In the genomic region with DNA sequence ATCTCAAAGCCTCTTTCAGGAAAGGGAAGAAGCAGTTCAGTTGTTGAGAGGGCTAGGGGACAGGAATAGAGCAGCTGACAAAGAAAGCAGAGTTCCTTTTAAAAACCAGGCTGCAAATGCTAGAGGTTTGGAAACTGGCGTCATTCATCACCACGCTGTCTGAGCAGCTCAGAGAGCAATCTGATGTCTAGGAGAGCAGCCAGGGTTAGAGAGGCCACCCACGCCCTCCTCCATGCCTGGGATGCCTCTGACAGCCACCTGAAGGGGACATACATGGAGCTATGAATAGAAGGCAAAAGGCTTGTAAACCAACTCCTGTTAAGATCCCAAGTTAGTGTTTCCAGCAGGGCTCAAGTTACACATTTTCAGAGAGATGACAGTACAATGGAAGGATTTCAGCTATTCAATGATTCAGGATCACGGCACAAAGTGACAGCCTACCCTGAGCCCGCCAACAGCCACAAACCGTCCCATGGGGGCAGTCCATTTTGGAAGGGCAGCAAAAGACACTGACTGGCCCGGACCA, we compare ENCODE assay signal across 12 cellular contexts. TPM values are rescaled to one million over a fixed set of nuclear protein-coding genes. Genes with fewer than 3 reads are reported as not detected.
DNase-seq lines count a peak whose midpoint lies in the region; ATAC-seq and TF ChIP-seq lines count a peak whose summit lies in the region.
"Had no signal": no experiment of that assay in that cellular context is flagged by ENCODE, and none has a peak within 500 bp of the region (broad histone marks: within the 10 kb centered on the region; RNA-seq: fewer than 3 reads in every experiment).

No MANE protein-coding gene starts in this region.

- TF ChIP-seq CTCF in adrenal gland (IDR thresholded peaks at IDR 0.05) (no peak), heart right ventricle (IDR thresholded peaks at IDR 0.05) (no peak), BE2C (IDR thresholded peaks at IDR 0.05; ENCODE audit: low read depth, low read length) (no peak)

- ATAC-seq in heart right ventricle (peak; percentile 12 to 90 (median 74)), GM19035 (IDR thresholded peaks at IDR 0.05; ENCODE audit: unreplicated experiment) (no peak), HG02870 (IDR thresholded peaks at IDR 0.05; ENCODE audit: unreplicated experiment) (no peak)

- no peak overlapping the region for H2AFZ ChIP-seq in GM23248

- peaks cover 31% of the 10 kb centered on the region for H3K4me1 ChIP-seq in GM23248 (ENCODE audit: insufficient read depth)
- peaks cover 22 to 63% of the 10 kb centered on the region in 2 donors for H3K4me1 ChIP-seq in adrenal gland (replicated peaks in 1 of 2)
- peaks cover 24 to 66% (median 54%) of the 10 kb centered on the region in 9 donors for H3K4me1 ChIP-seq in heart right ventricle
- H3K4me1 ChIP-seq in skeletal muscle satellite cell (ENCODE audit: control insufficient read depth, insufficient read depth, low read length) = peaks cover 27% of the 10 kb centered on the region
- no peaks in the 10 kb centered on the region for H3K4me1 ChIP-seq in BE2C

- in situ Hi-C loops in GM23248 (cut with MboI) = no loop called here

- H3F3A ChIP-seq in GM23248 (ENCODE audit: insufficient read depth) = peaks cover 38% of the 10 kb centered on the region

- intact Hi-C loops in adrenal gland (cut with DNase I) (no loop called here), heart right ventricle (cut with DNase I) (no loop called here)

- 0 out of 2 replicates have a peak overlapping the region, but pooled peaks have one; percentile 17 for H3K4me3 ChIP-seq in GM23248
- H3K4me3 ChIP-seq in adrenal gland = no peak overlapping the region
- H3K4me3 ChIP-seq in heart right ventricle = no peak overlapping the region
- H3K4me3 ChIP-seq in skeletal muscle satellite cell (ENCODE audit: low read length) = no peak overlapping the region
- no peak overlapping the region for H3K4me3 ChIP-seq in BE2C (ENCODE audit: low read depth, low read length)

- DNase-seq in GM23248 = peak; percentile 92
- DNase-seq in adrenal gland = no peak
- no peak for DNase-seq in heart right ventricle
- no peak for DNase-seq in OCI-M2 (lab: John Stamatoyannopoulos, UW; ENCODE audit: unreplicated experiment)
- no peak for DNase-seq in BE2C
- DNase-seq: activated CD4-positive, alpha-beta T cell treated with anti-CD3 and anti-CD28 coated beads, Interleukin-2, amount 50 U/mL, for 4 hours; NCI-H2081 treated with DMSO at 0.1 percent for 48 hours had no signal

- H3K27ac ChIP-seq in GM23248 = peak overlapping the region; percentile 75
- peak overlapping the region in 3 of 5 donors; percentile 9 to 67 (median 41) for H3K27ac ChIP-seq in adrenal gland
- H3K27ac ChIP-seq in heart right ventricle = peak overlapping the region in 8 of 10 donors; percentile 25 to 70 (median 44)

- peaks cover 13% of the 10 kb centered on the region; the same call in 1 of the 2 replicates for H4K20me1 ChIP-seq in GM23248 (ENCODE audit: insufficient read depth)

- TF ChIP-seq POLR2A in adrenal gland (IDR thresholded peaks at IDR 0.05) = no peak

- H3K9ac ChIP-seq in GM23248 (peak overlapping the region; percentile 49), skeletal muscle satellite cell (ENCODE audit: low read depth, low read length) (peak overlapping the region; percentile 4)

- H3K4me2 ChIP-seq in GM23248 (ENCODE audit: unreplicated experiment) (peak overlapping the region; percentile 67), skeletal muscle satellite cell (ENCODE audit: low read length) (peak overlapping the region; percentile 56)

- H3K36me3 ChIP-seq in GM23248 (ENCODE audit: low read depth) = 0 out of 2 replicates have a peak, but pooled peaks cover 4% of the 10 kb centered on the region
- peaks cover 0 to 10% of the 10 kb centered on the region in 2 donors for H3K36me3 ChIP-seq in adrenal gland (replicated peaks in 1 of 2)
- H3K36me3 ChIP-seq in heart right ventricle = peaks cover 0 to 79% (median 8%) of the 10 kb centered on the region in 9 donors
- peaks cover 25% of the 10 kb centered on the region for H3K36me3 ChIP-seq in skeletal muscle satellite cell (ENCODE audit: insufficient read depth, low read length)
- H3K36me3 ChIP-seq in BE2C = peaks cover 25% of the 10 kb centered on the region

- H3K79me2 ChIP-seq in GM23248 (ENCODE audit: insufficient read depth) = peaks cover 86% of the 10 kb centered on the region

- 3 to 4% methylated on average over 7 of the region's 7 CpGs for WGBS in GM23248 (ENCODE audit: low coverage in 1 of 2, low lambda C conversion rate in 2 of 2, missing lambda C conversion rate in 2 of 2), 2 experiments
- WGBS in adrenal gland, 4 donors = 57 to 71% (median 63%) methylated on average over 7 of the region's 7 CpGs
- 43 to 58% methylated on average over 7 of the region's 7 CpGs for WGBS in heart right ventricle, 2 donors

- H3K9me3 ChIP-seq in GM23248 (ENCODE audit: low read depth) (no peaks in the 10 kb centered on the region), adrenal gland (replicated peaks in 1 of 3) (no peaks in the 10 kb centered on the region), heart right ventricle (no peaks in the 10 kb centered on the region), skeletal muscle satellite cell (replicated peaks; ENCODE audit: low read length) (no peaks in the 10 kb centered on the region), BE2C (no peaks in the 10 kb centered on the region)

- H3K9me2 ChIP-seq in GM23248 (ENCODE audit: insufficient read depth) = no peaks in the 10 kb centered on the region

- H3K27me3 ChIP-seq in GM23248 (replicated peaks; ENCODE audit: insufficient read depth) (no peaks in the 10 kb centered on the region), adrenal gland (no peaks in the 10 kb centered on the region), heart right ventricle (no peaks in the 10 kb centered on the region), skeletal muscle satellite cell (ENCODE audit: control insufficient read depth, insufficient read depth, low read length) (no peaks in the 10 kb centered on the region), BE2C (no peaks in the 10 kb centered on the region)

RNA-seq across cellular contexts. Expression of a gene that starts 12.4 kb away (rescaled TPM):
- 97.5 and 128 TPM in 2 replicates for total RNA-seq in GM23248 (2014; rRNA removed; shearing (Covaris generic))
- polyA plus RNA-seq in GM23248 (2016; fragmentation: Nextera tagmentation; extraction: Ambion mirVana) (123 and 124 TPM in 2 replicates), adrenal gland (100 to 1,000 TPM in 2 of 3 donors, 10 to 100 TPM in 1; 55.8 to 206 (median 115) TPM), heart right ventricle (10 to 100 TPM; 33.3 to 76.5 TPM)
- total RNA-seq in adrenal gland (100 to 1,000 TPM; 126 to 216 (median 163) TPM), heart right ventricle (10 to 100 TPM; 24.6 to 64.4 (median 35.3) TPM)
- total RNA-seq in skeletal muscle satellite cell (2012; rRNA removed) = 106 and 113 TPM in 2 replicates
- polyA plus RNA-seq in BE2C (2012; ENCODE audit: insufficient read depth, insufficient read length, low read depth) = 319 TPM

RNA-seq across cellular contexts. Expression of a gene that starts 19.8 kb away (rescaled TPM):
- total RNA-seq in GM23248 (2014; rRNA removed; shearing (Covaris generic)) = not detected in 2 replicates
- 0.34 TPM in 1 of 2 replicates, not detected in the other for polyA plus RNA-seq in GM23248 (2016; fragmentation: Nextera tagmentation; extraction: Ambion mirVana)
- total RNA-seq in adrenal gland = under 1 TPM in 4 of 8 donors, not detected in 4; 0.14 to 0.27 (median 0.17) TPM
- under 1 TPM in 2 of 3 donors, not detected in 1; 0.20 to 0.72 TPM for polyA plus RNA-seq in adrenal gland
- under 1 TPM in 1 of 10 donors, not detected in 9; 0.23 TPM for total RNA-seq in heart right ventricle
- under 1 TPM; 0.01 to 0.29 TPM for polyA plus RNA-seq in heart right ventricle
- total RNA-seq in skeletal muscle satellite cell (2012; rRNA removed) = not detected in 2 replicates
- 0.68 TPM for polyA plus RNA-seq in BE2C (2012; ENCODE audit: insufficient read depth, insufficient read length, low read depth)
- total RNA-seq: bronchial epithelial cell, HT-29 had no signal

RNA-seq across cellular contexts. Expression of a gene that starts 21.3 kb away (rescaled TPM):
- total RNA-seq in GM23248 (2014; rRNA removed; shearing (Covaris generic)) = 13.9 and 16.8 TPM in 2 replicates
- polyA plus RNA-seq in GM23248 (2016; fragmentation: Nextera tagmentation; extraction: Ambion mirVana) (6.0 and 7.2 TPM in 2 replicates), adrenal gland (100 to 1,000 TPM in 2 of 3 donors, 10 to 100 TPM in 1; 23.7 to 671 (median 386) TPM), heart right ventricle (100 to 1,000 TPM in 1 of 2 donors, 10 to 100 TPM in 1; 20.6 to 118 TPM)
- total RNA-seq in adrenal gland (100 to 1,000 TPM in 1 of 8 donors, 10 to 100 TPM in 7; 16.0 to 136 (median 57.3) TPM), heart right ventricle (10 to 100 TPM in 9 of 10 donors, 1 to 10 TPM in 1; 9.3 to 29.7 (median 13.3) TPM)
- 14.4 and 15.0 TPM in 2 replicates for total RNA-seq in skeletal muscle satellite cell (2012; rRNA removed)
- polyA plus RNA-seq in BE2C (2012; ENCODE audit: insufficient read depth, insufficient read length, low read depth) = 65.6 TPM

RNA-seq across cellular contexts. Expression of a gene that starts 29.9 kb away (rescaled TPM):
- total RNA-seq in GM23248 (2014; rRNA removed; shearing (Covaris generic)) = 2.5 and 11.6 TPM in 2 replicates
- polyA plus RNA-seq in GM23248 (2016; fragmentation: Nextera tagmentation; extraction: Ambion mirVana) (1.6 and 2.0 TPM in 2 replicates), adrenal gland (100 to 1,000 TPM in 1 of 3 donors, 10 to 100 TPM in 2; 16.3 to 117 (median 88.0) TPM), heart right ventricle (10 to 100 TPM in 1 of 2 donors, 1 to 10 TPM in 1; 3.4 to 16.9 TPM)
- total RNA-seq in adrenal gland (10 to 100 TPM; 17.9 to 40.8 (median 31.9) TPM), heart right ventricle (1 to 10 TPM; 2.2 to 8.4 (median 4.0) TPM)
- 4.6 and 6.1 TPM in 2 replicates for total RNA-seq in skeletal muscle satellite cell (2012; rRNA removed)
- not detected for polyA plus RNA-seq in BE2C (2012; ENCODE audit: insufficient read depth, insufficient read length, low read depth)

RNA-seq across cellular contexts. Expression of a gene that starts 38.5 kb away (rescaled TPM):
- total RNA-seq in GM23248 (2014; rRNA removed; shearing (Covaris generic)) = not detected in 2 replicates
- polyA plus RNA-seq in GM23248 (2016; fragmentation: Nextera tagmentation; extraction: Ambion mirVana) (not detected in 2 replicates), adrenal gland (1 to 10 TPM in 1 of 3 donors, under 1 TPM in 2; 0.13 to 1.0 (median 0.26) TPM), heart right ventricle (under 1 TPM; 0.07 to 0.29 TPM)
- total RNA-seq in adrenal gland (under 1 TPM in 6 of 8 donors, not detected in 2; 0.14 to 0.41 (median 0.19) TPM), heart right ventricle (under 1 TPM in 6 of 10 donors, not detected in 4; 0.06 to 0.22 (median 0.13) TPM)
- total RNA-seq in skeletal muscle satellite cell (2012; rRNA removed) = under 0.01 TPM in 1 of 2 replicates, not detected in the other
- 24.3 TPM for polyA plus RNA-seq in BE2C (2012; ENCODE audit: insufficient read depth, insufficient read length, low read depth)
- total RNA-seq: bronchial epithelial cell, HT-29 had no signal

Comparison
In these comparisons a context has a peak if more than half of its experiments do, and no peak if none do; other contexts are left out.
1. ATAC-seq: peak in heart right ventricle (8 of 8); none in GM19035 (single experiment) and HG02870 (single experiment).
2. Peak in every context shown above with its lines, with median percentiles within 50 percentile points of each other: H3K27ac ChIP-seq.